13 cellular contexts compared by ENCODE assay signal in the genomic region with DNA sequence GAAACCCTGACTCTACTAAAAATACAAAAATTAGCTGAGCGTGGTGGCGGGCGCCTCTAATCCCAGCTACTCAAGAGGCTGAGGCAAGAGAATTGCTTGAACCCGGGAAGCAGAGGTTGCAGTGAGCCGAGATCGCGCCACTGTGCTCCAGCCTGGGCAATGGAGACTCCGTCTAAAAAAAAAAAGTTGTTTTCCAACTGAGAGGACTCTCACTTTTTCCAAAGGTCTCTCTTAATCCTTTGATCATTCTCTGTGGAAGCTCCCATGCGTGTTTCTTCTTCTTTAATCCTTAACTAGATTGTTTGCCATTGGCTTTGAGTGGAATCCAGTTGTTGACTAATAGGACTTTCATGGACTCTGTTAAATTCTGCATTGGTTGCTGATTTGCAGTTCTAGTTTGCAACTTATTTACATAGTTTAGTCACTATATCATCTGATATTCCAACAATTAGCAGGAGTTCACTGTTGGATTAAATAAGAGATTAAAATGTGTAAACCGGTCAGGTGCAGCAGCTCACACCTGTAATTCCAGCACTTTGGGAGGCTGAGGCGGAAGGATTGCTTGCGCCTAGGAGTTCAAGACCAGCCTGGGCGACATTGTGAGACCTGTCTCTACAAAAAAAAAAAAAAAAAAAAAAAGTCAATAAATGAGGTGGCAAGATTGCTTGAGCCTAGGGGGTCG.
"Had no signal": no experiment of that assay in that cellular context is flagged by ENCODE, and none has a peak within 500 bp of the region (broad histone marks: within the 10 kb centered on the region; RNA-seq: fewer than 3 reads in every experiment).

No MANE protein-coding gene starts in this region.

- H3K4me3 ChIP-seq: breast epithelium had no signal

- H3K36me3 ChIP-seq: breast epithelium had no signal

- H3K27me3 ChIP-seq: breast epithelium had no signal

- ATAC-seq: activated naive CD8-positive, alpha-beta T cell treated with anti-CD3 and anti-CD28 coated beads, Interleukin-2, amount 50 U/mL, for 24 hours; activated T-helper 17 cell treated with anti-CD3 and anti-CD28 coated beads, Interleukin-2, amount 50 U/mL, for 72 hours; left ventricle myocardium superior; stimulated activated effector memory CD8-positive, alpha-beta T cell treated with anti-CD3 and anti-CD28 coated beads, Interleukin-12 subunit alpha, Interleukin-12 subunit beta, amount 100 ng/mL, for 72 hours; T-cell had no signal

- H3K4me1 Mint-ChIP-seq: activated T-helper 17 cell treated with anti-CD3 and anti-CD28 coated beads, Interleukin-2, amount 50 U/mL, for 72 hours had no signal

- H3K27ac Mint-ChIP-seq: activated naive CD4-positive, alpha-beta T cell treated with anti-CD3 and anti-CD28 coated beads for 36 hours; activated naive CD8-positive, alpha-beta T cell treated with anti-CD3 and anti-CD28 coated beads, Interleukin-2, amount 50 U/mL, for 24 hours; activated T-helper 17 cell treated with anti-CD3 and anti-CD28 coated beads, Interleukin-2, amount 50 U/mL, for 72 hours; stimulated activated effector memory CD8-positive, alpha-beta T cell treated with anti-CD3 and anti-CD28 coated beads, Interleukin-12 subunit alpha, Interleukin-12 subunit beta, amount 100 ng/mL, for 72 hours; T-cell had no signal

- H3K27ac ChIP-seq: breast epithelium, epithelial cell of prostate had no signal

- H3K36me3 Mint-ChIP-seq: stimulated activated effector memory CD8-positive, alpha-beta T cell treated with anti-CD3 and anti-CD28 coated beads, Interleukin-12 subunit alpha, Interleukin-12 subunit beta, amount 100 ng/mL, for 72 hours had no signal

- H3K4me3 Mint-ChIP-seq: activated naive CD4-positive, alpha-beta T cell treated with anti-CD3 and anti-CD28 coated beads for 36 hours; activated naive CD8-positive, alpha-beta T cell treated with anti-CD3 and anti-CD28 coated beads, Interleukin-2, amount 50 U/mL, for 24 hours; activated T-helper 17 cell treated with anti-CD3 and anti-CD28 coated beads, Interleukin-2, amount 50 U/mL, for 72 hours; stimulated activated effector memory CD8-positive, alpha-beta T cell treated with anti-CD3 and anti-CD28 coated beads, Interleukin-12 subunit alpha, Interleukin-12 subunit beta, amount 100 ng/mL, for 72 hours; T-cell had no signal

- DNase-seq: activated CD4-positive, alpha-beta T cell treated with anti-CD3 and anti-CD28 coated beads for 1 hour; activated CD4-positive, alpha-beta T cell treated with anti-CD3 and anti-CD28 coated beads, Interleukin-2, amount 50 U/mL, for 4 hours; activated naive CD4-positive, alpha-beta T cell treated with anti-CD3 and anti-CD28 coated beads for 36 hours; activated naive CD8-positive, alpha-beta T cell treated with anti-CD3 and anti-CD28 coated beads, Interleukin-2, amount 50 U/mL, for 24 hours; activated T-cell treated with anti-CD3 and anti-CD28 coated beads for 4 hours; aorta; left ventricle myocardium superior; stimulated activated CD4-positive, alpha-beta T cell treated with anti-CD3 and anti-CD28 coated beads, Interleukin-12 subunit alpha, Interleukin-12 subunit beta, amount 100 ng/mL, for 4 hours; T-cell had no signal
